In genomic region chr14:70416322-70416716, GRCh38 we compare ENCODE assay signal across 8 cellular contexts. TPM values are rescaled to one million over a fixed set of nuclear protein-coding genes. Genes with fewer than 3 reads are reported as not detected.
DNase-seq lines count a peak whose midpoint lies in the region; ATAC-seq and TF ChIP-seq lines count a peak whose summit lies in the region.

No MANE protein-coding gene starts in this region.

- no peaks in the 10 kb centered on the region for H3K9me3 ChIP-seq in CD8-positive, alpha-beta T cell (ENCODE audit: low read length)

- peak; percentile 45 for ATAC-seq in CD8-positive, alpha-beta T cell
- ATAC-seq in HG03432 (IDR thresholded peaks at IDR 0.05; ENCODE audit: unreplicated experiment) = peak; percentile 12
- no peak for ATAC-seq in stimulated activated effector memory CD8-positive, alpha-beta T cell treated with anti-CD3 and anti-CD28 coated beads, Interleukin-12 subunit alpha, Interleukin-12 subunit beta, amount 100 ng/mL, for 72 hours

- POLR2A ChIA-PET in CD8-positive, alpha-beta T cell (lab: Charles Lee) = no interaction called here

- H3K36me3 ChIP-seq in CD8-positive, alpha-beta T cell (ENCODE audit: insufficient read depth, low read length) = peaks cover 7% of the 10 kb centered on the region

- DNase-seq in CD8-positive, alpha-beta T cell = no peak
- no peak for DNase-seq in stimulated activated effector memory CD8-positive, alpha-beta T cell treated with anti-CD3 and anti-CD28 coated beads, Interleukin-12 subunit alpha, Interleukin-12 subunit beta, amount 100 ng/mL, for 72 hours (ENCODE audit: low spot score in 2 of 2)
- no peak for DNase-seq in stimulated activated naive CD4-positive, alpha-beta T cell treated with Interleukin-2 at 50 U/mL for 16 hours (lab: John Stamatoyannopoulos, UW)
- DNase-seq in SK-N-DZ (ENCODE audit: low spot score) (no peak), NCI-H446 treated with DMSO at 0.1 percent for 48 hours (lab: John Stamatoyannopoulos, UW) (no peak)

- CTCF ChIA-PET in CD8-positive, alpha-beta T cell (lab: Charles Lee) = no interaction called here

- peak overlapping the region; percentile 93 for H3K27ac Mint-ChIP-seq in CD8-positive, alpha-beta T cell
- peak overlapping the region; percentile 88 for H3K27ac Mint-ChIP-seq in activated naive CD8-positive, alpha-beta T cell
- H3K27ac Mint-ChIP-seq in stimulated activated effector memory CD8-positive, alpha-beta T cell treated with anti-CD3 and anti-CD28 coated beads, Interleukin-12 subunit alpha, Interleukin-12 subunit beta, amount 100 ng/mL, for 72 hours = peak overlapping the region; percentile 91

- H3K9me3 Mint-ChIP-seq in CD8-positive, alpha-beta T cell = no peaks in the 10 kb centered on the region
- no peaks in the 10 kb centered on the region for H3K9me3 Mint-ChIP-seq in activated naive CD8-positive, alpha-beta T cell (ENCODE audit: low read depth)
- H3K9me3 Mint-ChIP-seq in stimulated activated effector memory CD8-positive, alpha-beta T cell treated with anti-CD3 and anti-CD28 coated beads, Interleukin-12 subunit alpha, Interleukin-12 subunit beta, amount 100 ng/mL, for 72 hours = no peaks in the 10 kb centered on the region

- H3K27me3 ChIP-seq in CD8-positive, alpha-beta T cell (ENCODE audit: insufficient read depth, low read length) = no peaks in the 10 kb centered on the region

- peaks cover 31% of the 10 kb centered on the region for H3K36me3 Mint-ChIP-seq in CD8-positive, alpha-beta T cell
- peaks cover 5% of the 10 kb centered on the region for H3K36me3 Mint-ChIP-seq in activated naive CD8-positive, alpha-beta T cell
- no peaks in the 10 kb centered on the region for H3K36me3 Mint-ChIP-seq in stimulated activated effector memory CD8-positive, alpha-beta T cell treated with anti-CD3 and anti-CD28 coated beads, Interleukin-12 subunit alpha, Interleukin-12 subunit beta, amount 100 ng/mL, for 72 hours

- intact Hi-C loops in CD8-positive, alpha-beta T cell (cut with DNase I, micrococcal nuclease) = loop anchor here (2.0 to 5.0 kb wide), 2 partner anchors 59 to 184 kb away; partner anchors contain the start of genes COX16 (in 1 of the 2) and MED6 (in 1 of the 2)

- H3K27ac ChIP-seq in CD8-positive, alpha-beta T cell (ENCODE audit: low read depth, low read length) = peak overlapping the region; percentile 31

- H3K4me1 Mint-ChIP-seq in CD8-positive, alpha-beta T cell (ENCODE audit: low read depth) = peaks cover 53% of the 10 kb centered on the region
- H3K4me1 Mint-ChIP-seq in activated naive CD8-positive, alpha-beta T cell (ENCODE audit: low read depth) = peaks cover 46% of the 10 kb centered on the region
- H3K4me1 Mint-ChIP-seq in stimulated activated effector memory CD8-positive, alpha-beta T cell treated with anti-CD3 and anti-CD28 coated beads, Interleukin-12 subunit alpha, Interleukin-12 subunit beta, amount 100 ng/mL, for 72 hours = peaks cover 27% of the 10 kb centered on the region

- H3K4me3 ChIP-seq in CD8-positive, alpha-beta T cell (ENCODE audit: low read depth, low read length) = peak overlapping the region; percentile 51
- H3K4me3 ChIP-seq in iPS-11a (ENCODE audit: low read depth, low read length) = peak overlapping the region; percentile 97

- peaks cover 18% of the 10 kb centered on the region for H3K4me1 ChIP-seq in CD8-positive, alpha-beta T cell (ENCODE audit: insufficient read depth, low read length)

- peaks cover 2% of the 10 kb centered on the region for H3K27me3 Mint-ChIP-seq in CD8-positive, alpha-beta T cell (ENCODE audit: low read depth)
- no peaks in the 10 kb centered on the region for H3K27me3 Mint-ChIP-seq in activated naive CD8-positive, alpha-beta T cell

- H3K4me3 Mint-ChIP-seq in CD8-positive, alpha-beta T cell = peak overlapping the region; percentile 95
- H3K4me3 Mint-ChIP-seq in activated naive CD8-positive, alpha-beta T cell = peak overlapping the region; percentile 92
- H3K4me3 Mint-ChIP-seq in stimulated activated effector memory CD8-positive, alpha-beta T cell treated with anti-CD3 and anti-CD28 coated beads, Interleukin-12 subunit alpha, Interleukin-12 subunit beta, amount 100 ng/mL, for 72 hours = peak overlapping the region; percentile 87

- TF ChIP-seq CTCF in CD8-positive, alpha-beta T cell (IDR thresholded peaks at IDR 0.05) = no peak

RNA-seq across cellular contexts. Expression of gene SYNJ2BP, which starts 0.6 kb away (rescaled TPM):
- total RNA-seq in CD8-positive, alpha-beta T cell = 1 to 10 TPM; 5.5 to 6.5 TPM
- polyA plus RNA-seq in SK-N-DZ (2014; cell fraction: cytosol; rRNA removed) = 21.9 and 24.4 TPM in 2 replicates
- 10.5 and 14.1 TPM in 2 replicates for polyA plus RNA-seq in SK-N-DZ (2014; cell fraction: nucleus; rRNA removed)

RNA-seq across cellular contexts. Expression of gene ADAM21, which starts 35.7 kb away (rescaled TPM):
- not detected for total RNA-seq in CD8-positive, alpha-beta T cell
- polyA plus RNA-seq in SK-N-DZ (2014; cell fraction: cytosol; rRNA removed) = 0.16 TPM in 1 of 2 replicates, not detected in the other
- polyA plus RNA-seq in SK-N-DZ (2014; cell fraction: nucleus; rRNA removed) = 0.29 and 0.34 TPM in 2 replicates

RNA-seq across cellular contexts. Expression of gene COX16, which starts 56.8 kb away (rescaled TPM):
- total RNA-seq in CD8-positive, alpha-beta T cell = 10 to 100 TPM; 15.4 to 22.4 TPM
- 86.4 and 135 TPM in 2 replicates for polyA plus RNA-seq in SK-N-DZ (2014; cell fraction: cytosol; rRNA removed)
- 74.7 and 93.3 TPM in 2 replicates for polyA plus RNA-seq in SK-N-DZ (2014; cell fraction: nucleus; rRNA removed)
